10 cellular contexts compared by ENCODE assay signal in the genomic region with DNA sequence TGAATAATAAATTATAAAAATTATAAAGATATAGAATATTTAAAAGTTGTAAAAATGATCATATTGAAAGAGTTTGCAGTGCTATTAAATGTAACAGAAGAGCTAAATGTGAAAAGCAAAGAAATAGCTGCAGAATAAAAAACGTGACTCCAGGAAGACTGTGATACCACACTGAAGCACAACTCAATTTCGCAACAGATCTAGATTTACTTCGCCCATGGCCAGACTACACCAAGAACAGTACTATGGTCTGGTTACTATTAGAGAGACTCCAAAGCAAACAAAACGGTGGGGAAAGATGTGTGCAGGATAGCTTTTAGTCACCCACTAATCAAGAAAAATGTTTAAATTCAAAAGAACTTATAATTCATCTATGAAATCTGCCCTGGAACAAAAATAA. TPM values are rescaled to one million over a fixed set of nuclear protein-coding genes. Genes with fewer than 3 reads are reported as not detected.
A peak's percentile ranks its signal among the peaks of the same experiment; 100 is the strongest.
DNase-seq lines count a peak whose midpoint lies in the region; ATAC-seq and TF ChIP-seq lines count a peak whose summit lies in the region.
"Had no signal": no experiment of that assay in that cellular context is flagged by ENCODE, and none has a peak within 500 bp of the region (broad histone marks: within the 10 kb centered on the region; RNA-seq: fewer than 3 reads in every experiment).

No MANE protein-coding gene starts in this region.

- H2BK20ac ChIP-seq in IMR-90 (ENCODE audit: low read depth, low read length): no peak overlapping the region

- no peak overlapping the region for H3K9ac ChIP-seq in IMR-90 (ENCODE audit: low read depth, low read length)
- no peak overlapping the region for H3K9ac ChIP-seq in liver (ENCODE audit: low read depth in 1 of 2, low read length in 2 of 2)

- H4K91ac ChIP-seq in IMR-90 (ENCODE audit: insufficient read depth, low read depth, low read length): no peak overlapping the region

- no peak overlapping the region for H2AK9ac ChIP-seq in IMR-90 (replicated peaks; ENCODE audit: low read depth, low read length, poor library complexity)

- no peak overlapping the region for H3K27ac ChIP-seq in CD4-positive, CD25-positive, alpha-beta regulatory T cell (ENCODE audit: insufficient read depth, low read length, poor library complexity, severe bottlenecking)
- H3K27ac ChIP-seq in IMR-90 (ENCODE audit: insufficient read depth, low read length) (no peak overlapping the region), liver (ENCODE audit: low read depth in 1 of 2, low read length in 2 of 2) (no peak overlapping the region)
- H3K27ac ChIP-seq: brain microvascular endothelial cell, vagina had no signal

- no peak overlapping the region for H3K18ac ChIP-seq in IMR-90 (ENCODE audit: low read depth, low read length)

- H3K56ac ChIP-seq in IMR-90 (ENCODE audit: extremely low read depth, insufficient read depth, low read length): no peak overlapping the region

- CTCF ChIA-PET in IMR-90 (lab: Yijun Ruan, JAX): no interaction called here
- CTCF ChIA-PET in activated CD8-positive, alpha-beta T cell treated with anti-CD3 and anti-CD28 coated beads for 36 hours (lab: Charles Lee): interaction anchor here (1.2 kb wide), 1 partner anchor 482 kb away, joined by 3 read pairs; no protein-coding TSS in a partner anchor

- H3K14ac ChIP-seq in IMR-90 (replicated peaks; ENCODE audit: low read depth, low read length): no peak overlapping the region

- H3K36me3 ChIP-seq in CD4-positive, CD25-positive, alpha-beta regulatory T cell (ENCODE audit: control insufficient read depth, insufficient read depth, low read length): no peaks in the 10 kb centered on the region
- H3K36me3 ChIP-seq in IMR-90 (ENCODE audit: control insufficient read depth, insufficient read depth, low read length): no peaks in the 10 kb centered on the region
- no peaks in the 10 kb centered on the region for H3K36me3 ChIP-seq in liver (ENCODE audit: control insufficient read depth in 4 of 4, insufficient read depth in 3 of 4, low read depth in 1 of 4, low read length in 3 of 4)
- H3K36me3 ChIP-seq: brain microvascular endothelial cell, vagina had no signal

- no peak overlapping the region for H2AFZ ChIP-seq in IMR-90 (replicated peaks; ENCODE audit: low read length, poor library complexity)

- peaks cover 25 to 60% (median 50%) of the 10 kb centered on the region in 4 donors for H3K4me1 Mint-ChIP-seq in CD4-positive, CD25-positive, alpha-beta regulatory T cell
- H3K4me1 Mint-ChIP-seq in activated CD8-positive, alpha-beta T cell treated with anti-CD3 and anti-CD28 coated beads for 36 hours (ENCODE audit: low read depth): peaks cover 52% of the 10 kb centered on the region

- no peaks in the 10 kb centered on the region for H3K9me3 ChIP-seq in CD4-positive, CD25-positive, alpha-beta regulatory T cell (ENCODE audit: control insufficient read depth in 2 of 2, low read length in 2 of 2)
- H3K9me3 ChIP-seq in IMR-90 (ENCODE audit: control insufficient read depth, insufficient read depth, low read length): no peaks in the 10 kb centered on the region
- no peaks in the 10 kb centered on the region for H3K9me3 ChIP-seq in liver (ENCODE audit: control insufficient read depth in 4 of 4, low read length in 3 of 4)
- H3K9me3 ChIP-seq: vagina had no signal

- peak overlapping the region in 1 of 3 donors; percentile 13 for H3K27ac Mint-ChIP-seq in CD4-positive, CD25-positive, alpha-beta regulatory T cell
- H3K27ac Mint-ChIP-seq in activated CD8-positive, alpha-beta T cell treated with anti-CD3 and anti-CD28 coated beads for 36 hours: no peak overlapping the region

- TF ChIP-seq POLR2A in IMR-90 (IDR thresholded peaks at IDR 0.05; ENCODE audit: low read depth, low read length): no peak

- ATAC-seq in CD4-positive, CD25-positive, alpha-beta regulatory T cell (ENCODE audit: low read depth in 2 of 2): no peak
- ATAC-seq in IMR-90 (ENCODE audit: low read depth): no peak
- no peak for ATAC-seq in activated CD8-positive, alpha-beta T cell treated with anti-CD3 and anti-CD28 coated beads for 36 hours
- ATAC-seq in HG02623 (IDR thresholded peaks at IDR 0.05; ENCODE audit: unreplicated experiment): no peak

- H4K8ac ChIP-seq in IMR-90 (ENCODE audit: low read depth in 2 of 2, low read length in 2 of 2): no peak overlapping the region

- TF ChIP-seq CTCF in IMR-90 (conservative IDR thresholded peaks at IDR 0.05; ENCODE audit: low read depth, low read length) (no peak), liver (IDR thresholded peaks at IDR 0.05; ENCODE audit: low read depth, low read length, missing input control) (no peak)
- TF ChIP-seq CTCF in activated CD8-positive, alpha-beta T cell treated with anti-CD3 and anti-CD28 coated beads for 36 hours (IDR thresholded peaks at IDR 0.05): no peak

- H3K79me1 ChIP-seq in IMR-90 (ENCODE audit: low read depth in 1 of 2, low read length in 2 of 2): peaks cover 24 to 41% of the 10 kb centered on the region in 2 experiments

- no peaks in the 10 kb centered on the region for H3K36me3 Mint-ChIP-seq in CD4-positive, CD25-positive, alpha-beta regulatory T cell
- H3K36me3 Mint-ChIP-seq in activated CD8-positive, alpha-beta T cell treated with anti-CD3 and anti-CD28 coated beads for 36 hours (ENCODE audit: low read depth): no peaks in the 10 kb centered on the region

- H4K20me1 ChIP-seq in IMR-90 (ENCODE audit: insufficient read depth, low read length): peaks cover 46% of the 10 kb centered on the region

- no peak overlapping the region for H2BK120ac ChIP-seq in IMR-90 (ENCODE audit: low read depth, low read length)

- no peak overlapping the region for H3K23ac ChIP-seq in IMR-90 (ENCODE audit: low read depth, low read length)

- dilution Hi-C loops in IMR-90 (cut with HindIII; ENCODE audit: low sequenced_read_pairs, unreplicated experiment): no loop called here

- no CpG with 5 or more reads among the region's 4 CpGs for whole genome bisulfite sequencing in IMR-90 (ENCODE audit: extremely low coverage in 2 of 2, insufficient read length in 1 of 2), 2 experiments
- 17% methylated on average over 4 of the region's 4 CpGs for WGBS in liver

- H3K4ac ChIP-seq in IMR-90 (ENCODE audit: low read depth, low read length): no peak overlapping the region

- H3K4me2 ChIP-seq in IMR-90 (ENCODE audit: low read depth, low read length): 0 out of 2 replicates have a peak overlapping the region, but pooled peaks have one; percentile 71

- no peak overlapping the region for H2BK5ac ChIP-seq in IMR-90 (ENCODE audit: low read depth, low read length, poor library complexity, severe bottlenecking)

- BruUV-seq in IMR-90 (replicated peaks; lab: Mats Ljungman, UMichigan): no TSS peak

- H3K4me3 ChIP-seq in CD4-positive, CD25-positive, alpha-beta regulatory T cell (ENCODE audit: low read depth, low read length): peak overlapping the region; percentile 54
- H3K4me3 ChIP-seq in IMR-90 (ENCODE audit: insufficient read depth, low read depth, low read length) (no peak overlapping the region), liver (ENCODE audit: low read depth in 1 of 3, low read length in 3 of 3) (no peak overlapping the region)

- H3K27me3 Mint-ChIP-seq in CD4-positive, CD25-positive, alpha-beta regulatory T cell: peaks cover 5% of the 10 kb centered on the region
- H3K27me3 Mint-ChIP-seq in activated CD8-positive, alpha-beta T cell treated with anti-CD3 and anti-CD28 coated beads for 36 hours: no peaks in the 10 kb centered on the region

- in situ Hi-C loops in IMR-90 (cut with MboI; ENCODE audit: low sequenced_read_pairs): loop anchor here (25.0 kb wide), 2 partner anchors 454 to 654 kb away; no protein-coding TSS in a partner anchor

- peak overlapping the region; percentile 90 to 98 (median 92) for H3K4me3 Mint-ChIP-seq in CD4-positive, CD25-positive, alpha-beta regulatory T cell
- peak overlapping the region; percentile 78 for H3K4me3 Mint-ChIP-seq in activated CD8-positive, alpha-beta T cell treated with anti-CD3 and anti-CD28 coated beads for 36 hours

- H3K9me1 ChIP-seq in IMR-90 (ENCODE audit: insufficient read depth, low read length): peaks cover 4% of the 10 kb centered on the region; the same call in 1 of the 2 replicates

- no peak overlapping the region for H2AK5ac ChIP-seq in IMR-90 (ENCODE audit: low read depth, low read length)

- POLR2A ChIA-PET in IMR-90 (lab: Charles Lee; ENCODE audit: unreplicated experiment): no interaction called here
- POLR2A ChIA-PET in activated CD8-positive, alpha-beta T cell treated with anti-CD3 and anti-CD28 coated beads for 36 hours (lab: Charles Lee): no interaction called here

- DNase-seq in CD4-positive, CD25-positive, alpha-beta regulatory T cell: no peak
- DNase-seq in IMR-90 (peak; percentile 19), NCI-H2196 treated with DMSO at 0.1 percent for 48 hours (lab: John Stamatoyannopoulos, UW; ENCODE audit: unreplicated experiment) (no peak), posterior cingulate gyrus (no peak)
- DNase-seq in activated CD8-positive, alpha-beta T cell treated with anti-CD3 and anti-CD28 coated beads for 36 hours: no peak
- no peak for DNase-seq in NK-92 treated with Interleukin-12 subunit alpha and Interleukin-12 subunit beta, amount 100 ng/mL, for 24 hours (lab: John Stamatoyannopoulos, UW)
- DNase-seq: brain microvascular endothelial cell had no signal

- intact Hi-C loops in IMR-90 (cut with micrococcal nuclease): loop anchor here (5.0 kb wide), 3 partner anchors 119 to 189 kb away; no protein-coding TSS in a partner anchor
- intact Hi-C loops in activated CD8-positive, alpha-beta T cell treated with anti-CD3 and anti-CD28 coated beads for 36 hours (cut with micrococcal nuclease): loop anchor here (10.0 kb wide), 1 partner anchor 171 kb away; no protein-coding TSS in a partner anchor
- intact Hi-C loops in posterior cingulate gyrus (cut with DNase I): loop anchor here (5.0 kb wide), 1 partner anchor 76 kb away; no protein-coding TSS in a partner anchor

- H3K4me1 ChIP-seq in CD4-positive, CD25-positive, alpha-beta regulatory T cell (ENCODE audit: control insufficient read depth, insufficient read depth, low read length, poor library complexity, severe bottlenecking): peaks cover 33% of the 10 kb centered on the region
- peaks cover 4% of the 10 kb centered on the region for H3K4me1 ChIP-seq in IMR-90 (ENCODE audit: control insufficient read depth, insufficient read depth, low read length)
- peaks cover 2 to 35% (median 27%) of the 10 kb centered on the region in 4 donors for H3K4me1 ChIP-seq in liver (ENCODE audit: control insufficient read depth in 4 of 4, insufficient read depth in 4 of 4, low read length in 3 of 4)

- no peaks in the 10 kb centered on the region for H3K27me3 ChIP-seq in CD4-positive, CD25-positive, alpha-beta regulatory T cell (ENCODE audit: control insufficient read depth, insufficient read depth, low read length)
- H3K27me3 ChIP-seq in IMR-90 (ENCODE audit: control insufficient read depth, insufficient read depth, low read length) (no peaks in the 10 kb centered on the region), liver (ENCODE audit: control insufficient read depth in 4 of 4, insufficient read depth in 4 of 4, low read length in 3 of 4) (no peaks in the 10 kb centered on the region)
- H3K27me3 ChIP-seq: brain microvascular endothelial cell, vagina had no signal

- H2BK15ac ChIP-seq in IMR-90 (ENCODE audit: low read depth, low read length): no peak overlapping the region

- peaks cover 0 to 1% (median 0%) of the 10 kb centered on the region in 7 donors for H3K9me3 Mint-ChIP-seq in CD4-positive, CD25-positive, alpha-beta regulatory T cell
- no peaks in the 10 kb centered on the region for H3K9me3 Mint-ChIP-seq in activated CD8-positive, alpha-beta T cell treated with anti-CD3 and anti-CD28 coated beads for 36 hours

- TF ChIP-seq RAD21 in IMR-90 (IDR thresholded peaks at IDR 0.05; ENCODE audit: low read length) (no peak), liver (IDR thresholded peaks at IDR 0.05) (peak in 1 of 2 donors; percentile 19)

- no peak overlapping the region for H4K5ac ChIP-seq in IMR-90 (ENCODE audit: low read depth, low read length)

RNA-seq across cellular contexts. Expression of gene CHD6, which starts 1.9 kb away (rescaled TPM):
- 87.4 TPM for total RNA-seq in CD4-positive, CD25-positive, alpha-beta regulatory T cell
- polyA plus RNA-seq in CD4-positive, CD25-positive, alpha-beta regulatory T cell: 10 to 100 TPM; 33.4 to 42.7 (median 38.9) TPM
- total RNA-seq in IMR-90 (2012; rRNA removed) (26.7 and 31.7 TPM in 2 replicates), liver (10 to 100 TPM; 14.8 to 23.4 TPM)
- polyA plus RNA-seq in IMR-90 (2012; rRNA removed) (7.9 and 8.8 TPM in 2 replicates), liver (10 to 100 TPM in 1 of 2 donors, 1 to 10 TPM in 1; 3.3 to 21.5 TPM)
- 2.2 and 2.4 TPM in 2 replicates for polyA plus RNA-seq in IMR-90 (2012; cell fraction: cytosol; rRNA removed)
- 17.0 and 37.4 TPM in 2 replicates for polyA plus RNA-seq in IMR-90 (2012; cell fraction: nucleus; rRNA removed; ENCODE audit: low replicate concordance)
- 10 to 100 TPM; 25.4 to 28.2 TPM for total RNA-seq in activated CD8-positive, alpha-beta T cell treated with anti-CD3 and anti-CD28 coated beads for 36 hours
